In the genomic region with DNA sequence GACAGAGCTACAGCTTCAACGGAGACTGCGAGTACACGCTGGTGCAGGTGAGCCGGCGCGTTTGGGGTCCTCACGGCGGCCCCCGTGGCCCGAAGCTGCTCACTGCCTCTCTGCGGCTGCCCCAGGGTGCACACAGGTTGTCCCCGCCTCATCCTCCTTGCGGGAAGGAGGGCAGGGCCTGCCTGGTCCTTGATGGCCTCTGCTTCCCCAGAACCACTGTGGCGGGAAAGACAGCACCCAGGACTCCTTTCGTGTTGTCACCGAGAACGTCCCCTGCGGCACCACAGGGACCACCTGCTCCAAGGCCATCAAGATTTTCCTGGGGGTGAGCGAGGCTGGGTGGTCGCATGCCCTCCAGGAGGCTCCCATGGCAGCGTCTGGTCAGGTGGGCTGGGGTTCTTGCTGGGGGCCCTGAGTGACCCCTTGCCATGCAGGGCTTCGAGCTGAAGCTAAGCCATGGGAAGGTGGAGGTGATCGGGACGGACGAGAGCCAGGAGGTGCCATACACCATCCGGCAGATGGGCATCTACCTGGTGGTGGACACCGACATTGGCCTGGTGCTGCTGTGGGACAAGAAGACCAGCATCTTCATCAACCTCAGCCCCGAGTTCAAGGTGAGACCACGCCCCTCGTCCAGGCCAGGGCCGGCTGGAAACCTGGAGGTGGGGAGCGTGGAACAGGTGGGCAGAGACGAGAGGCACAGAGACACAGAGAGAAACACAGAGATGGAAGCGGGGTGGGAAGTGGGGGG, we compare ENCODE assay signal across 28 cellular contexts. TPM values are rescaled to one million over a fixed set of nuclear protein-coding genes. Genes with fewer than 3 reads are reported as not detected.
"Had no signal": no experiment of that assay in that cellular context is flagged by ENCODE, and none has a peak within 500 bp of the region (broad histone marks: within the 10 kb centered on the region; RNA-seq: fewer than 3 reads in every experiment).

No MANE protein-coding gene starts in this region.

- ATAC-seq: activated naive CD4-positive, alpha-beta T cell treated with anti-CD3 and anti-CD28 coated beads, Interleukin-2, amount 50 U/mL, for 72 hours; activated naive CD8-positive, alpha-beta T cell treated with anti-CD3 and anti-CD28 coated beads, Interleukin-2, amount 50 U/mL, for 24 hours; activated T-cell treated with anti-CD3 and anti-CD28 coated beads, Interleukin-2, amount 50 U/mL, for 4 hours; K562; T-cell had no signal

- FAIRE-seq: astrocyte, K562, RCC 7860, TTC549 had no signal

- H3K4me3 ChIP-seq: K562, SK-N-MC had no signal

- DNase-seq: activated B cell treated with CpG ODN at 0.5 μM for 24 hours; activated CD4-positive, alpha-beta memory T cell treated with anti-CD3 and anti-CD28 coated beads for 36 hours; activated CD4-positive, alpha-beta T cell treated with anti-CD3 and anti-CD28 coated beads for 1 hour; activated CD4-positive, alpha-beta T cell treated with anti-CD3 and anti-CD28 coated beads, Interleukin-2, amount 10 ng/mL, durations not matched to agents 24 days and 14 days; activated CD8-positive, alpha-beta memory T cell treated with anti-CD3 and anti-CD28 coated beads for 24 hours; activated effector memory CD4-positive, alpha-beta T cell treated with anti-CD3 and anti-CD28 coated beads, Interleukin-2, amount 50 U/mL, for 16 hours; activated naive CD4-positive, alpha-beta T cell treated with Interleukin-2 at 50 U/mL for 16 hours; activated naive CD8-positive, alpha-beta T cell treated with anti-CD3 and anti-CD28 coated beads, Interleukin-2, amount 50 U/mL, for 24 hours; activated T-cell treated with anti-CD3 and anti-CD28 coated beads, Interleukin-2, amount 50 U/mL, for 4 hours; amniotic stem cell; Karpas-422; MM.1S; NCI-H1105; NCI-H1436; NCI-H187; NCI-H2081; NCI-H510A treated with DMSO at 0.1 percent for 48 hours; NCI-H69; NK-92 treated with Interleukin-12 subunit alpha and Interleukin-12 subunit beta, amount 100 ng/mL, for 24 hours; T-cell; T-helper 2 cell; T1000 had no signal

- H3K27ac ChIP-seq: SK-N-MC had no signal

RNA-seq across cellular contexts. Expression of gene MUC5AC, which starts 19.4 kb away (rescaled TPM):
- total RNA-seq: activated B cell treated with CpG ODN at 0.5 μM for 24 hours; activated CD4-positive, alpha-beta memory T cell treated with anti-CD3 and anti-CD28 coated beads for 36 hours; activated CD4-positive, alpha-beta T cell treated with anti-CD3 and anti-CD28 coated beads, Interleukin-2, amount 10 ng/mL, durations not matched to agents 24 days and 14 days; activated naive CD4-positive, alpha-beta T cell treated with anti-CD3 and anti-CD28 coated beads, Interleukin-2, amount 50 U/mL, for 72 hours; astrocyte; K562 had no signal
- polyA plus RNA-seq: K562 had no signal

RNA-seq across cellular contexts. Expression of gene MUC5B, which starts 45.7 kb away (rescaled TPM):
- total RNA-seq: activated B cell treated with CpG ODN at 0.5 μM for 24 hours; activated CD4-positive, alpha-beta memory T cell treated with anti-CD3 and anti-CD28 coated beads for 36 hours; activated CD4-positive, alpha-beta T cell treated with anti-CD3 and anti-CD28 coated beads, Interleukin-2, amount 10 ng/mL, durations not matched to agents 24 days and 14 days; activated naive CD4-positive, alpha-beta T cell treated with anti-CD3 and anti-CD28 coated beads, Interleukin-2, amount 50 U/mL, for 72 hours; astrocyte had no signal
